ENCODE assay signal across 8 cellular contexts in genomic region chr17:6713130-6713917, GRCh38. TPM values are rescaled to one million over a fixed set of nuclear protein-coding genes. Genes with fewer than 3 reads are reported as not detected.
DNase-seq lines count a peak whose midpoint lies in the region; ATAC-seq, FAIRE-seq and TF ChIP-seq lines count a peak whose summit lies in the region.

Gene SLC13A5, minus strand, starts transcription at chr17:6713369. Its CDS starts 36 bp downstream, at chr17:6713333.

- ATAC-seq in A549, result peak; percentile 91 to 98
- peak; percentile 47 to 68 for ATAC-seq in activated naive CD4-positive, alpha-beta T cell treated with anti-CD3 and anti-CD28 coated beads, Interleukin-2, amount 50 U/mL, for 72 hours
- ATAC-seq in GM18519 (IDR thresholded peaks at IDR 0.05; ENCODE audit: low FRiP score, unreplicated experiment), result no peak
- no peak for ATAC-seq in HG02798 (IDR thresholded peaks at IDR 0.05; ENCODE audit: poor library complexity, unreplicated experiment)

- peaks cover 0 to 13% of the 10 kb centered on the region in 2 donors for H3K36me3 Mint-ChIP-seq in activated naive CD4-positive, alpha-beta T cell treated with anti-CD3 and anti-CD28 coated beads, Interleukin-2, amount 50 U/mL, for 72 hours

- peaks cover 0 to 4% of the 10 kb centered on the region in 2 donors for H3K9me3 Mint-ChIP-seq in activated naive CD4-positive, alpha-beta T cell treated with anti-CD3 and anti-CD28 coated beads, Interleukin-2, amount 50 U/mL, for 72 hours

- H3K27ac ChIP-seq in A549, result peak within 1 kb of the TSS; percentile 54 to 74
- H3K27ac ChIP-seq in right atrium auricular region, result no peak within 1 kb of the TSS
- peak within 1 kb of the TSS in 6 of 8 donors; percentile 29 to 65 (median 56) for H3K27ac ChIP-seq in spleen

- TF ChIP-seq POLR2A in A549 (IDR thresholded peaks at IDR 0.05; ENCODE audit: low read length) (no peak), spleen (IDR thresholded peaks at IDR 0.05) (no peak)

- no peak for FAIRE-seq in A549 (lab: Jason Lieb, UNC)

- peaks cover 0 to 15% of the 10 kb centered on the region in 2 donors for H3K27me3 ChIP-seq in right atrium auricular region
- peaks cover 0 to 60% (median 27%) of the 10 kb centered on the region in 7 donors for H3K27me3 ChIP-seq in spleen (replicated peaks in 1 of 7)

- no peak within 1 kb of the TSS for H3K27ac Mint-ChIP-seq in activated naive CD4-positive, alpha-beta T cell treated with anti-CD3 and anti-CD28 coated beads, Interleukin-2, amount 50 U/mL, for 72 hours

- H3K9me3 ChIP-seq in A549 (peaks cover 10% of the 10 kb centered on the region; the same call in 2 of the 3 replicates), right atrium auricular region (peaks cover 0 to 10% of the 10 kb centered on the region in 2 donors), spleen (peaks cover 0 to 26% (median 15%) of the 10 kb centered on the region in 8 donors)

- POLR2A ChIA-PET in A549 (lab: Yijun Ruan, JAX), result interaction anchor here (0.5 kb wide), 1 partner anchor 23 kb away, joined by 5 read pairs; no protein-coding TSS in a partner anchor

- WGBS in A549 (ENCODE audit: missing lambda C conversion rate), result 8% methylated on average over 39 of the region's 71 CpGs
- WGBS in spleen, 5 donors, result 2 to 8% (median 4%) methylated on average over 47 to 71 of the region's 71 CpGs

- 0 out of 3 replicates have a peak, but pooled peaks cover 3% of the 10 kb centered on the region for H3K4me1 ChIP-seq in A549
- peaks cover 0 to 13% of the 10 kb centered on the region in 2 donors for H3K4me1 ChIP-seq in right atrium auricular region
- H3K4me1 ChIP-seq in spleen, result peaks cover 0 to 42% (median 23%) of the 10 kb centered on the region in 6 donors

- H3K4me3 ChIP-seq in A549 (peak within 1 kb of the TSS; percentile 58), GM12875 (ENCODE audit: low read depth, low read length) (no peak within 1 kb of the TSS), right atrium auricular region (peak within 1 kb of the TSS in 1 of 2 donors; percentile 40), spleen (peak within 1 kb of the TSS in 7 of 8 donors; percentile 27 to 65 (median 34))

- TF ChIP-seq CTCF in A549 (IDR thresholded peaks at IDR 0.05) (peak; percentile 60), GM12875 (IDR thresholded peaks at IDR 0.05; ENCODE audit: borderline replicate concordance, insufficient read depth, low read depth, low read length) (peak; percentile 18; the same call in 1 of the 2 replicates), right atrium auricular region (IDR thresholded peaks at IDR 0.05) (peak in 1 of 2 donors; percentile 33), spleen (IDR thresholded peaks at IDR 0.05 in 8 of 11, conservative IDR thresholded peaks at IDR 0.05 in 3 of 11) (peak in 9 of 11 experiments; percentile 4 to 54 (median 46))

- peak; percentile 80 to 85 for DNase-seq in A549 (ENCODE audit: low read depth in 1 of 2, low spot score in 1 of 2)
- peak in 1 of 2 donors; percentile 27 for DNase-seq in activated naive CD4-positive, alpha-beta T cell treated with anti-CD3 and anti-CD28 coated beads, Interleukin-2, amount 50 U/mL, for 72 hours (ENCODE audit: low spot score in 2 of 2)
- peak; percentile 5 for DNase-seq in right atrium auricular region (ENCODE audit: low spot score)
- no peak for DNase-seq in spleen
- DNase-seq in A172 (ENCODE audit: low spot score), result no peak

- no peak for TF ChIP-seq EP300 in A549 (IDR thresholded peaks at IDR 0.05)

- CTCF ChIA-PET in A549 (lab: Yijun Ruan, JAX), result interaction anchor here (0.6 to 5.5 kb wide), 25 partner anchors 9 to 308 kb away, joined by 3 to 31 read pairs (median 4); no protein-coding TSS in a partner anchor

- H3K4me2 ChIP-seq in A549, result peak within 1 kb of the TSS; percentile 95

- TF ChIP-seq RAD21 in A549 (conservative IDR thresholded peaks at IDR 0.05 in 1 of 2, IDR thresholded peaks at IDR 0.05 in 1 of 2), result peak in 1 of 2 experiments; percentile 37; a peak in 3 of 5 replicates

- intact Hi-C loops in spleen (cut with DNase I; ENCODE audit: low total_unique reads), result no loop called here

- H3K36me3 ChIP-seq in right atrium auricular region, result no peaks in the 10 kb centered on the region
- no peaks in the 10 kb centered on the region for H3K36me3 ChIP-seq in spleen

TF ChIP-seq in A549, 52 proteins besides CTCF, POLR2A, EP300 and RAD21:
- no peak for TF ChIP-seq NPAS2 (CRISPR knock-in tag; IDR thresholded peaks at IDR 0.05; ENCODE audit: borderline replicate concordance)
- TF ChIP-seq E2F6 (IDR thresholded peaks at IDR 0.05; ENCODE audit: borderline replicate concordance, low read depth), result peak; percentile 17; the same call in 1 of the 2 replicates
- TF ChIP-seq RCOR1 (IDR thresholded peaks at IDR 0.05; ENCODE audit: low read depth, low read length), result no peak
- no peak for TF ChIP-seq HEYL (CRISPR knock-in tag; IDR thresholded peaks at IDR 0.05)
- peak; percentile 47 for TF ChIP-seq SMC3 (IDR thresholded peaks at IDR 0.05)
- TF ChIP-seq, protein P1, sequence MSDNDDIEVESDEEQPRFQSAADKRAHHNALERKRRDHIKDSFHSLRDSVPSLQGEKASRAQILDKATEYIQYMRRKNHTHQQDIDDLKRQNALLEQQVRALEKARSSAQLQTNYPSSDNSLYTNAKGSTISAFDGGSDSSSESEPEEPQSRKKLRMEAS (IDR thresholded peaks at IDR 0.05), result peak; percentile 34; the same call in 1 of the 2 replicates
- no peak for TF ChIP-seq PHF8 (IDR thresholded peaks at IDR 0.05; ENCODE audit: borderline replicate concordance, low read depth)

RNA-seq across cellular contexts. Expression of gene SLC13A5, which starts in this region (rescaled TPM):
- 0.26 and 0.30 TPM in 2 replicates for polyA plus RNA-seq in A549 (2011; rRNA removed)
- 0.09 and 0.26 TPM in 2 replicates for polyA plus RNA-seq in A549 (2012; cell fraction: cytosol; rRNA removed)
- 0.14 and 0.26 TPM in 2 replicates for polyA plus RNA-seq in A549 (2012; cell fraction: nucleus; rRNA removed)
- 0.03 to 0.26 TPM (median 0.15 TPM) in 3 replicates for polyA plus RNA-seq in A549 (2017; fragmentation: RNase III; extraction: RNeasy Plus Mini Kit Qiagen cat#74134 plus additional on column Dnase treatment)
- polyA minus RNA-seq in A549 (2011; rRNA and poly(A)+ RNA removed), result 0.21 and 1.8 TPM in 2 replicates
- not detected for total RNA-seq in activated naive CD4-positive, alpha-beta T cell treated with anti-CD3 and anti-CD28 coated beads, Interleukin-2, amount 50 U/mL, for 72 hours
- total RNA-seq in right atrium auricular region, result not detected
- total RNA-seq in spleen, result 10 to 100 TPM in 2 of 7 donors, 1 to 10 TPM in 5; 1.3 to 18.4 (median 7.0) TPM
- 1 to 10 TPM; 1.0 to 2.8 (median 1.3) TPM for polyA plus RNA-seq in spleen
- total RNA-seq in A172 (2014; rRNA removed; shearing (Covaris generic)), result 0.10 TPM in 1 of 2 replicates, not detected in the other

Comparison
In these comparisons a context has a peak if more than half of its experiments do, and no peak if none do; other contexts are left out.
1. Peak in ATAC-seq in activated naive CD4-positive, alpha-beta T cell treated with anti-CD3 and anti-CD28 coated beads, Interleukin-2, amount 50 U/mL, for 72 hours; RNA of the gene not detected or under 1 TPM.
2. Peak in DNase-seq in right atrium auricular region; RNA of the gene not detected or under 1 TPM.
3. ATAC-seq: peak in A549 (2 of 2); none in GM18519 (single experiment) and HG02798 (single experiment).
4. DNase-seq: peak in A549 (2 of 2); none in spleen (single experiment) and A172 (single experiment).
5. H3K27ac ChIP-seq: peak in A549 (2 of 2) and spleen (6 of 8); none in right atrium auricular region (0 of 2).